3 cellular contexts compared by ENCODE assay signal in genomic region chr7:81135322-81135721, GRCh38.
TF ChIP-seq lines count a peak whose summit lies in the region.

No MANE protein-coding gene starts in this region.

TF ChIP-seq in A549, 52 proteins besides CTCF, POLR2A, EP300 and RAD21:
- TF ChIP-seq MAFK (IDR thresholded peaks at IDR 0.05; ENCODE audit: partially characterized antibody) (peak; percentile 92), ZSCAN20 (CRISPR knock-in tag; IDR thresholded peaks at IDR 0.05) (no peak), HOXB13 (CRISPR knock-in tag; IDR thresholded peaks at IDR 0.05; ENCODE audit: low read depth) (no peak)
- TF ChIP-seq, protein P1, sequence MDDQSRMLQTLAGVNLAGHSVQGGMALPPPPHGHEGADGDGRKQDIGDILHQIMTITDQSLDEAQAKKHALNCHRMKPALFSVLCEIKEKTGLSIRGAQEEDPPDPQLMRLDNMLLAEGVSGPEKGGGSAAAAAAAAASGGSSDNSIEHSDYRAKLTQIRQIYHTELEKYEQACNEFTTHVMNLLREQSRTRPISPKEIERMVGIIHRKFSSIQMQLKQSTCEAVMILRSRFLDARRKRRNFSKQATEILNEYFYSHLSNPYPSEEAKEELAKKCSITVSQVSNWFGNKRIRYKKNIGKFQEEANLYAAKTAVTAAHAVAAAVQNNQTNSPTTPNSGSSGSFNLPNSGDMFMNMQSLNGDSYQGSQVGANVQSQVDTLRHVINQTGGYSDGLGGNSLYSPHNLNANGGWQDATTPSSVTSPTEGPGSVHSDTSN (IDR thresholded peaks at IDR 0.05): no peak

TF ChIP-seq in IMR-90, 13 proteins besides CTCF, POLR2A, EP300 and RAD21:
- TF ChIP-seq, protein P2, sequence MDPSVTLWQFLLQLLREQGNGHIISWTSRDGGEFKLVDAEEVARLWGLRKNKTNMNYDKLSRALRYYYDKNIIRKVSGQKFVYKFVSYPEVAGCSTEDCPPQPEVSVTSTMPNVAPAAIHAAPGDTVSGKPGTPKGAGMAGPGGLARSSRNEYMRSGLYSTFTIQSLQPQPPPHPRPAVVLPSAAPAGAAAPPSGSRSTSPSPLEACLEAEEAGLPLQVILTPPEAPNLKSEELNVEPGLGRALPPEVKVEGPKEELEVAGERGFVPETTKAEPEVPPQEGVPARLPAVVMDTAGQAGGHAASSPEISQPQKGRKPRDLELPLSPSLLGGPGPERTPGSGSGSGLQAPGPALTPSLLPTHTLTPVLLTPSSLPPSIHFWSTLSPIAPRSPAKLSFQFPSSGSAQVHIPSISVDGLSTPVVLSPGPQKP (IDR thresholded peaks at IDR 0.05; ENCODE audit: borderline replicate concordance, low read depth, low read length): no peak
- TF ChIP-seq SMC3 (IDR thresholded peaks at IDR 0.05; ENCODE audit: low read depth, low read length) (no peak), FOS (IDR thresholded peaks at IDR 0.05; ENCODE audit: low read depth, low read length) (no peak), MAFK (IDR thresholded peaks at IDR 0.05; ENCODE audit: low read depth, low read length) (peak; percentile 94)

TF ChIP-seq in K562, 482 proteins besides CTCF, POLR2A, EP300 and RAD21:
- no peak for TF ChIP-seq ZNF282 (CRISPR knock-in tag; IDR thresholded peaks at IDR 0.05)
- TF ChIP-seq SIX5 (IDR thresholded peaks at IDR 0.05; ENCODE audit: borderline replicate concordance in 1 of 2, insufficient read depth in 1 of 2, low read depth in 1 of 2, low read length in 2 of 2): no peak
- no peak for TF ChIP-seq ARID2 (IDR thresholded peaks at IDR 0.05)
- TF ChIP-seq ZNF239 (CRISPR knock-in tag; IDR thresholded peaks at IDR 0.05): no peak
- TF ChIP-seq TAF9B (IDR thresholded peaks at IDR 0.05; ENCODE audit: partially characterized antibody): no peak
- TF ChIP-seq ZNF316 (IDR thresholded peaks at IDR 0.05): peak; percentile 91
- no peak for TF ChIP-seq TCF7L2 (IDR thresholded peaks at IDR 0.05; ENCODE audit: low read depth, low read length)
- peak; percentile 87 for TF ChIP-seq MAFF (IDR thresholded peaks at IDR 0.05; ENCODE audit: low read length)
- peak; percentile 84 for TF ChIP-seq MAFK (IDR thresholded peaks at IDR 0.05; ENCODE audit: low read length)
- peak; percentile 80 for TF ChIP-seq MAFG (tag; conservative IDR thresholded peaks at IDR 0.05)
- TF ChIP-seq, protein P3, sequence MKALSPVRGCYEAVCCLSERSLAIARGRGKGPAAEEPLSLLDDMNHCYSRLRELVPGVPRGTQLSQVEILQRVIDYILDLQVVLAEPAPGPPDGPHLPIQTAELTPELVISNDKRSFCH (CRISPR knock-in tag; IDR thresholded peaks at IDR 0.05): no peak
- TF ChIP-seq, protein P3 (tag; IDR thresholded peaks at IDR 0.05): no peak
- TF ChIP-seq, protein P4, sequence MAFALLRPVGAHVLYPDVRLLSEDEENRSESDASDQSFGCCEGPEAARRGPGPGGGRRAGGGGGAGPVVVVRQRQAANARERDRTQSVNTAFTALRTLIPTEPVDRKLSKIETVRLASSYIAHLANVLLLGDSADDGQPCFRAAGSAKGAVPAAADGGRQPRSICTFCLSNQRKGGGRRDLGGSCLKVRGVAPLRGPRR (CRISPR knock-in tag; IDR thresholded peaks at IDR 0.05): no peak
- TF ChIP-seq ZBTB7A (IDR thresholded peaks at IDR 0.05; ENCODE audit: borderline replicate concordance, control insufficient read depth, low read depth, low read length): no peak
- no peak for TF ChIP-seq NR2C1 (IDR thresholded peaks at IDR 0.05)
- TF ChIP-seq NR2C1 (tag; IDR thresholded peaks at IDR 0.05): no peak
- TF ChIP-seq NFYB (IDR thresholded peaks at IDR 0.05; ENCODE audit: extremely low read depth, insufficient read length): no peak
- peak; percentile 80 for TF ChIP-seq C11orf30 (IDR thresholded peaks at IDR 0.05; ENCODE audit: low read depth)
- TF ChIP-seq TAF7 (tag; IDR thresholded peaks at IDR 0.05): no peak
